In genomic region chr1:58779837-58780585, GRCh38 we compare ENCODE assay signal across 1 cellular context.
TF ChIP-seq lines count a peak whose summit lies in the region.

No MANE protein-coding gene starts in this region.

TF ChIP-seq in HEK293, 187 proteins besides CTCF, POLR2A, EP300 and RAD21 (continued from another document and continues in another):
- no peak for TF ChIP-seq PRDM2 (tag by site-specific recombination; IDR thresholded peaks at IDR 0.05; ENCODE audit: borderline replicate concordance)
- no peak for TF ChIP-seq ZNF658 (tag by site-specific recombination; IDR thresholded peaks at IDR 0.05)
- no peak for TF ChIP-seq GLI4 (tag by site-specific recombination; IDR thresholded peaks at IDR 0.05)
- TF ChIP-seq BCL11B (tag by site-specific recombination; IDR thresholded peaks at IDR 0.05; ENCODE audit: low read depth), result no peak
- TF ChIP-seq ZSCAN23 (tag by site-specific recombination; IDR thresholded peaks at IDR 0.05), result peak; percentile 97
- peak; percentile 85 for TF ChIP-seq ZNF10 (tag by site-specific recombination; IDR thresholded peaks at IDR 0.05)
- TF ChIP-seq ZNF155 (tag by site-specific recombination; IDR thresholded peaks at IDR 0.05), result no peak
- no peak for TF ChIP-seq SETDB1 (IDR thresholded peaks at IDR 0.05; ENCODE audit: insufficient read length, low read length)
- no peak for TF ChIP-seq ZNF670 (tag by site-specific recombination; IDR thresholded peaks at IDR 0.05; ENCODE audit: low read depth)
- TF ChIP-seq ZNF768 (tag by site-specific recombination; IDR thresholded peaks at IDR 0.05), result no peak
- TF ChIP-seq ZNF184 (tag by site-specific recombination; IDR thresholded peaks at IDR 0.05), result peak; percentile 51
- TF ChIP-seq ZSCAN30 (tag by site-specific recombination; IDR thresholded peaks at IDR 0.05), result peak; percentile 91
- peak; percentile 65; the same call in 1 of the 2 replicates for TF ChIP-seq ZNF610 (tag by site-specific recombination; IDR thresholded peaks at IDR 0.05; ENCODE audit: borderline replicate concordance)
- peak; percentile 99 for TF ChIP-seq SP7 (tag by site-specific recombination; IDR thresholded peaks at IDR 0.05)
- no peak for TF ChIP-seq ZNF223 (tag by site-specific recombination; IDR thresholded peaks at IDR 0.05)
- TF ChIP-seq ZNF148 (tag by site-specific recombination; IDR thresholded peaks at IDR 0.05; ENCODE audit: borderline replicate concordance), result no peak
- no peak for TF ChIP-seq ZNF138 (tag by site-specific recombination; IDR thresholded peaks at IDR 0.05; ENCODE audit: borderline replicate concordance)
- TF ChIP-seq ZSCAN4 (tag by site-specific recombination; IDR thresholded peaks at IDR 0.05), result 0 out of 2 replicates have a peak, but pooled peaks have one; percentile 10
- TF ChIP-seq ZNF26 (tag by site-specific recombination; IDR thresholded peaks at IDR 0.05), result no peak
- peak; percentile 93 for TF ChIP-seq ZNF18 (tag by site-specific recombination; IDR thresholded peaks at IDR 0.05)
- TF ChIP-seq ZNF174 (tag by site-specific recombination; IDR thresholded peaks at IDR 0.05), result no peak
- TF ChIP-seq ZBTB8A (tag by site-specific recombination; IDR thresholded peaks at IDR 0.05), result peak; percentile 47
- peak; percentile 83; the same call in 1 of the 2 replicates for TF ChIP-seq ZNF501 (tag by site-specific recombination; IDR thresholded peaks at IDR 0.05)
- TF ChIP-seq ZNF558 (tag by site-specific recombination; IDR thresholded peaks at IDR 0.05), result no peak
- no peak for TF ChIP-seq ZSCAN5A (tag by site-specific recombination; IDR thresholded peaks at IDR 0.05)
- peak; percentile 99 for TF ChIP-seq OSR2 (tag by site-specific recombination; IDR thresholded peaks at IDR 0.05)
- TF ChIP-seq OVOL3 (tag by site-specific recombination; IDR thresholded peaks at IDR 0.05), result peak; percentile 95
- no peak for TF ChIP-seq ZNF785 (tag by site-specific recombination; IDR thresholded peaks at IDR 0.05)
- TF ChIP-seq ZNF175 (tag by site-specific recombination; IDR thresholded peaks at IDR 0.05), result no peak
- no peak for TF ChIP-seq HIC1 (tag by site-specific recombination; IDR thresholded peaks at IDR 0.05)
- peak; percentile 88; the same call in 1 of the 2 replicates for TF ChIP-seq ZNF391 (tag by site-specific recombination; IDR thresholded peaks at IDR 0.05; ENCODE audit: borderline replicate concordance, low read depth)
- no peak for TF ChIP-seq ZBTB10 (tag by site-specific recombination; IDR thresholded peaks at IDR 0.05)
- TF ChIP-seq REPIN1 (tag by site-specific recombination; IDR thresholded peaks at IDR 0.05; ENCODE audit: low read depth), result no peak
- TF ChIP-seq ZNF140 (tag by site-specific recombination; IDR thresholded peaks at IDR 0.05), result no peak
- TF ChIP-seq ZNF248 (tag by site-specific recombination; IDR thresholded peaks at IDR 0.05), result no peak
- peak; percentile 90 for TF ChIP-seq GFI1B (tag by site-specific recombination; IDR thresholded peaks at IDR 0.05)
- TF ChIP-seq ZNF404 (tag by site-specific recombination; IDR thresholded peaks at IDR 0.05), result no peak
- TF ChIP-seq MZF1 (tag by site-specific recombination; IDR thresholded peaks at IDR 0.05; ENCODE audit: borderline replicate concordance), result peak; percentile 76; the same call in 1 of the 2 replicates
- TF ChIP-seq ZNF24 (tag by site-specific recombination; IDR thresholded peaks at IDR 0.05), result peak; percentile 95
- no peak; the same call in 1 of the 2 replicates for TF ChIP-seq YY1 (tag by site-specific recombination; IDR thresholded peaks at IDR 0.05)
- TF ChIP-seq INSM2 (tag by site-specific recombination; IDR thresholded peaks at IDR 0.05), result peak; percentile 98
